Comparison of ENCODE assay signal across 9 cellular contexts in the genomic region with DNA sequence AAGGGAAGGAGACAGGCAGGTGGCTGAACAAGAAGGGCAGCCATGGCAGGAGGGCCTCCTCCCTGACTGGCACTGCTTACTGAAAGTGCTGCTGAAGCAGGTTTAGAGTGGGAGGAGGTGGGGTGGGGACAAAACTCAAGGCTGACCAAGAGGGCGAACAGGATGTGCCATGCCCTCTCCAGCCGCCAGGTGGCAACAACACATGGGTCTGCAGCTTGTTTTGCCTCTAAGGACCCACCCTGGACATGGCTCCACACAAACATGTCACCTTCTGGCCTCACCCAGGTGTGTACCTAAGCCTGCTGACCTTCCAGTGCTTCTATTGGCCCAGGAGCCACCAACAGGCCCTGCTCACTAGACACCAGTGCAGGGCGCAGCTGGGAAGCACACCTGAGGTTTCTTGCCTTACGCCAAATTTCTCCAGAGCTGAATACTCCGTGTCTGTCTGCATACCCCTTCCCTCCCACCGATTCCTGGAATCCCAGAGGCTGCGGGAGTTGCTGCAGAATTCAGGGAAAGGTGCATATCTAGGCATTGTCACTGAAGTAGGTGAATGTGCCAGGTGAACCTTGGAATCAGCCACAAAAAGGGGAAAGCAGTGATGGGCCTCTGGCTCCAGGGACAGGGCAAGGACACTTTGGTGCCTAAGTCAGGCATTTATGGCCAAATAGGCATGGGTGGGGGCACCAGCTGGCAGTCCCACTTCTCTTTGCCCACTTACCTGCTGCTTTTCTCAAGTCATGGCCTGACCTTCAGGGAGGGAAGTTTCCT. TPM values are rescaled to one million over a fixed set of nuclear protein-coding genes. Genes with fewer than 3 reads are reported as not detected.
DNase-seq lines count a peak whose midpoint lies in the region; ATAC-seq, FAIRE-seq and TF ChIP-seq lines count a peak whose summit lies in the region.
"Had no signal": no experiment of that assay in that cellular context is flagged by ENCODE, and none has a peak within 500 bp of the region (broad histone marks: within the 10 kb centered on the region; RNA-seq: fewer than 3 reads in every experiment).

No MANE protein-coding gene starts in this region.

- TF ChIP-seq CTCF in GM12873 (IDR thresholded peaks at IDR 0.05; ENCODE audit: insufficient read depth, low read depth, low read length, missing control alignments) (peak; percentile 100), keratinocyte (optimal IDR thresholded peaks at IDR 0.05 in 1 of 3, IDR thresholded peaks at IDR 0.05 in 1 of 3, conservative IDR thresholded peaks at IDR 0.05 in 1 of 3; ENCODE audit: extremely low read depth in 1 of 3, insufficient read depth in 2 of 3, low read length in 3 of 3) (peak; percentile 91 to 98 (median 97))

- H4K20me1 ChIP-seq in keratinocyte (ENCODE audit: control insufficient read depth, extremely low read depth, insufficient read depth, low read length), result no peaks in the 10 kb centered on the region

- peak; percentile 21 for DNase-seq in NCI-H2171 (lab: John Stamatoyannopoulos, UW)
- peak; percentile 21 for DNase-seq in activated CD4-positive, CD25-positive, alpha-beta regulatory T cell treated with anti-CD3 and anti-CD28 coated beads, Interleukin-2, amount 50 U/mL, for 16 hours (ENCODE audit: low read depth, low spot score)
- peak; percentile 79 for DNase-seq in cerebellar cortex (ENCODE audit: low spot score)
- no peak for DNase-seq in keratinocyte (ENCODE audit: low read depth, low spot score)
- peak; percentile 59 for DNase-seq in stimulated activated CD4-positive, alpha-beta T cell treated with anti-CD3 and anti-CD28 coated beads, Interleukin-1b, Interleukin-23, amount 100 ng/mL, for 48 hours
- DNase-seq in mesenteric fat pad (ENCODE audit: low spot score), result no peak

- FAIRE-seq in keratinocyte (lab: Jason Lieb, UNC), result no peak

- no peak overlapping the region for H3K9ac ChIP-seq in keratinocyte (ENCODE audit: control insufficient read depth, extremely low read depth, insufficient read depth, low read length)

- H3K4me1 ChIP-seq in keratinocyte (ENCODE audit: control insufficient read depth, extremely low read depth, insufficient read depth, low read length), result peaks cover 50% of the 10 kb centered on the region

- H3K27me3 ChIP-seq in keratinocyte (ENCODE audit: control insufficient read depth, extremely low read depth, insufficient read depth, low read length), result no peaks in the 10 kb centered on the region

- ATAC-seq in HG02798 (IDR thresholded peaks at IDR 0.05; ENCODE audit: poor library complexity, unreplicated experiment), result peak; percentile 81

- dilution Hi-C loops in keratinocyte (cut with MboI; ENCODE audit: extremely low pct_ligation_motif_present, low sequenced_read_pairs), result no loop called here

- peaks cover 0 to 20% of the 10 kb centered on the region in 2 experiments for H3K36me3 ChIP-seq in keratinocyte (ENCODE audit: control insufficient read depth in 2 of 2, extremely low read depth in 1 of 2, insufficient read depth in 2 of 2, low read length in 2 of 2)

- no peak overlapping the region for H3K4me3 ChIP-seq in keratinocyte (ENCODE audit: control insufficient read depth in 2 of 3, extremely low read depth in 1 of 3, insufficient read depth in 2 of 3, low read depth in 1 of 3, low read length in 3 of 3)

- H2AFZ ChIP-seq in keratinocyte (ENCODE audit: control insufficient read depth, low read length), result no peak overlapping the region

- no peaks in the 10 kb centered on the region for H3K9me3 ChIP-seq in keratinocyte (ENCODE audit: control insufficient read depth, low read depth, low read length)

- H3K4me2 ChIP-seq in keratinocyte (ENCODE audit: control insufficient read depth, extremely low read depth, insufficient read depth, low read depth, low read length), result no peak overlapping the region

- H3K79me2 ChIP-seq in keratinocyte (ENCODE audit: control insufficient read depth, insufficient read depth, low read length), result peaks cover 25% of the 10 kb centered on the region

- no peak overlapping the region for H3K27ac ChIP-seq in keratinocyte (ENCODE audit: control insufficient read depth, insufficient read depth, low read length)

- H3K9me1 ChIP-seq in keratinocyte (ENCODE audit: control insufficient read depth, extremely low read depth, insufficient read depth, low read length), result no peaks in the 10 kb centered on the region

RNA-seq across cellular contexts. Expression of gene PSRC1, which starts 5.3 kb away (rescaled TPM):
- 2.9 to 10.2 TPM (median 9.4 TPM) in 3 replicates for polyA plus RNA-seq in keratinocyte
- 2.2 TPM for polyA plus RNA-seq in keratinocyte (2011; ENCODE audit: low read depth)
- 2.7 TPM in 2 replicates for polyA plus RNA-seq in keratinocyte (2011; cell fraction: cytosol; rRNA removed)
- 8.6 and 9.9 TPM in 2 replicates for polyA plus RNA-seq in keratinocyte (2011; cell fraction: nucleus; rRNA removed)
- polyA plus RNA-seq in keratinocyte (2012; ENCODE audit: low replicate concordance), result 1.1 and 9.0 TPM in 2 replicates
- polyA minus RNA-seq in keratinocyte, result 0.66 to 5.9 TPM (median 2.6 TPM) in 3 replicates
- polyA minus RNA-seq in keratinocyte (2011; cell fraction: cytosol; rRNA and poly(A)+ RNA removed), result not detected
- 0.53 and 1.2 TPM in 2 replicates for polyA minus RNA-seq in keratinocyte (2011; cell fraction: nucleus; rRNA and poly(A)+ RNA removed)
- 0.90 TPM for total RNA-seq in mesenteric fat pad

RNA-seq across cellular contexts. Expression of gene CELSR2, which starts 28.3 kb away (rescaled TPM):
- polyA plus RNA-seq in keratinocyte, result 7.3 to 13.7 TPM (median 12.6 TPM) in 3 replicates
- polyA plus RNA-seq in keratinocyte (2011; ENCODE audit: low read depth), result 7.8 TPM
- 3.3 and 4.0 TPM in 2 replicates for polyA plus RNA-seq in keratinocyte (2011; cell fraction: cytosol; rRNA removed)
- 55.9 and 57.6 TPM in 2 replicates for polyA plus RNA-seq in keratinocyte (2011; cell fraction: nucleus; rRNA removed)
- 17.8 and 35.2 TPM in 2 replicates for polyA plus RNA-seq in keratinocyte (2012; ENCODE audit: low replicate concordance)
- polyA minus RNA-seq in keratinocyte, result 36.2 to 84.0 TPM (median 51.3 TPM) in 3 replicates
- polyA minus RNA-seq in keratinocyte (2011; cell fraction: cytosol; rRNA and poly(A)+ RNA removed), result 15.9 TPM
- 108 and 110 TPM in 2 replicates for polyA minus RNA-seq in keratinocyte (2011; cell fraction: nucleus; rRNA and poly(A)+ RNA removed)
- 1.5 TPM for total RNA-seq in mesenteric fat pad

RNA-seq across cellular contexts. Expression of gene MYBPHL, which starts 29.2 kb away (rescaled TPM):
- 0.68 to 1.1 TPM (median 0.85 TPM) in 3 replicates for polyA plus RNA-seq in keratinocyte
- polyA plus RNA-seq in keratinocyte (2011; ENCODE audit: low read depth), result 0.37 TPM
- polyA plus RNA-seq in keratinocyte (2011; cell fraction: cytosol; rRNA removed), result 0.51 and 1.1 TPM in 2 replicates
- polyA plus RNA-seq in keratinocyte (2011; cell fraction: nucleus; rRNA removed), result 0.34 and 0.41 TPM in 2 replicates
- polyA plus RNA-seq in keratinocyte (2012; ENCODE audit: low replicate concordance), result 0.32 and 0.85 TPM in 2 replicates
- polyA minus RNA-seq in keratinocyte, result 0.99 to 1.5 TPM in 2 of 3 replicates, not detected in the other
- polyA minus RNA-seq in keratinocyte (2011; cell fraction: cytosol; rRNA and poly(A)+ RNA removed), result not detected
- not detected in 2 replicates for polyA minus RNA-seq in keratinocyte (2011; cell fraction: nucleus; rRNA and poly(A)+ RNA removed)
- total RNA-seq in mesenteric fat pad, result not detected
- total RNA-seq: pulmonary artery endothelial cell had no signal

Comparison
In these comparisons a context has a peak if more than half of its experiments do, and no peak if none do; other contexts are left out.
1. DNase-seq: peak in NCI-H2171 (single experiment), activated CD4-positive, CD25-positive, alpha-beta regulatory T cell treated with anti-CD3 and anti-CD28 coated beads, Interleukin-2, amount 50 U/mL, for 16 hours (single experiment), cerebellar cortex (single experiment) and stimulated activated CD4-positive, alpha-beta T cell treated with anti-CD3 and anti-CD28 coated beads, Interleukin-1b, Interleukin-23, amount 100 ng/mL, for 48 hours (single experiment); none in keratinocyte (single experiment) and mesenteric fat pad (single experiment).